Comparison of ENCODE assay signal across 11 cellular contexts in the genomic region with DNA sequence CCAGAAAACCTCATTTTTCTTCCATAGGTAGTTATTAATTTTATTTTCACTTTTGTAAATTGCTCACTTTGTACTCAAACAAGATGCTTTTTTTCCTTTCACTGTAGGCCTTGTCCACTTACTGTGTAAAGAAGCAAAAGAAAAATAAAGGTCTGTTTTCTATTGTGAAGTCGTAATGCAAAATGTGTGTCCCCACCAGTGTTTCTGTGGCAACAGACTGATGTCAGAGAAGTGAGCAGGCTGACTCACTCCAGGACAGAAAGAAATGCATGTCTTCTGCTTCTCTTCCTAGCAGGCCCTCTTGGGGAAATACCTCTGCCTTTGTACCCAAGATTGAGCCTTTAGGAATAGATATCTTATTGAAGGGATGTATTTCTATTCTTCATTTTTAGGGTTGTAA. TPM values are rescaled to one million over a fixed set of nuclear protein-coding genes. Genes with fewer than 3 reads are reported as not detected.
DNase-seq lines count a peak whose midpoint lies in the region; ATAC-seq and TF ChIP-seq lines count a peak whose summit lies in the region.
"Had no signal": no experiment of that assay in that cellular context is flagged by ENCODE, and none has a peak within 500 bp of the region (broad histone marks: within the 10 kb centered on the region; RNA-seq: fewer than 3 reads in every experiment).

No MANE protein-coding gene starts in this region.

- peaks cover 0 to 9% of the 10 kb centered on the region in 2 donors for H3K36me3 Mint-ChIP-seq in activated T-cell treated with anti-CD3 and anti-CD28 coated beads, Interleukin-2, amount 50 U/mL, for 72 hours (ENCODE audit: insufficient read depth in 2 of 2)

- H3K27me3 Mint-ChIP-seq in activated T-cell treated with anti-CD3 and anti-CD28 coated beads, Interleukin-2, amount 50 U/mL, for 72 hours (ENCODE audit: low read depth): peaks cover 5% of the 10 kb centered on the region

- no peak overlapping the region for H3K4me3 ChIP-seq in AG09309 (ENCODE audit: control insufficient read depth, low read depth, low read length)

- peak; percentile 40 for DNase-seq in AG09309 (ENCODE audit: low read depth)
- DNase-seq in activated T-cell treated with anti-CD3 and anti-CD28 coated beads, Interleukin-2, amount 50 U/mL, for 72 hours: peak; percentile 51 to 71
- DNase-seq in iris pigment epithelial cell (ENCODE audit: low read depth): peak; percentile 54
- DNase-seq in RPMI8226: no peak
- no peak for DNase-seq in NCI-H1417 treated with DMSO at 0.1 percent for 48 hours (lab: John Stamatoyannopoulos, UW)
- no peak for DNase-seq in DMS 273 (lab: John Stamatoyannopoulos, UW; ENCODE audit: unreplicated experiment)
- DNase-seq: activated gamma-delta T cell, DMS79 treated with DMSO at 0.1 percent for 48 hours, hippocampal formation had no signal

- peak overlapping the region; percentile 48 to 81 for H3K4me3 Mint-ChIP-seq in activated T-cell treated with anti-CD3 and anti-CD28 coated beads, Interleukin-2, amount 50 U/mL, for 72 hours

- peaks cover 1 to 5% of the 10 kb centered on the region in 2 donors for H3K9me3 Mint-ChIP-seq in activated T-cell treated with anti-CD3 and anti-CD28 coated beads, Interleukin-2, amount 50 U/mL, for 72 hours

- ATAC-seq in HG03354 (IDR thresholded peaks at IDR 0.05; ENCODE audit: poor library complexity, severe bottlenecking, unreplicated experiment) (peak; percentile 46), GM18909 (IDR thresholded peaks at IDR 0.05; ENCODE audit: poor library complexity, unreplicated experiment) (no peak)
- peak; percentile 92 to 93 for ATAC-seq in activated T-cell treated with anti-CD3 and anti-CD28 coated beads, Interleukin-2, amount 50 U/mL, for 72 hours (replicated peaks in 1 of 2)

- TF ChIP-seq CTCF in AG09309 (IDR thresholded peaks at IDR 0.05; ENCODE audit: control insufficient read depth, insufficient read depth, low read depth, low read length, missing control alignments): no peak

- peaks cover 54% of the 10 kb centered on the region for H3K4me1 Mint-ChIP-seq in activated T-cell treated with anti-CD3 and anti-CD28 coated beads, Interleukin-2, amount 50 U/mL, for 72 hours (ENCODE audit: low read depth)

- peak overlapping the region; percentile 75 for H3K27ac Mint-ChIP-seq in activated T-cell treated with anti-CD3 and anti-CD28 coated beads, Interleukin-2, amount 50 U/mL, for 72 hours

RNA-seq across cellular contexts. Expression of gene INPP4B, which starts 30.3 kb away (rescaled TPM):
- total RNA-seq in activated T-cell treated with anti-CD3 and anti-CD28 coated beads, Interleukin-2, amount 50 U/mL, for 72 hours: 10 to 100 TPM; 64.9 to 67.3 TPM

Comparison
In these comparisons a context has a peak if more than half of its experiments do, and no peak if none do; other contexts are left out.
1. DNase-seq: peak in AG09309 (single experiment), activated T-cell treated with anti-CD3 and anti-CD28 coated beads, Interleukin-2, amount 50 U/mL, for 72 hours (2 of 2) and iris pigment epithelial cell (single experiment); none in RPMI8226 (single experiment), NCI-H1417 treated with DMSO at 0.1 percent for 48 hours (single experiment) and DMS 273 (single experiment).